Comparison of ENCODE assay signal across 8 cellular contexts in genomic region chr17:43367588-43368242, GRCh38. TPM values are rescaled to one million over a fixed set of nuclear protein-coding genes. Genes with fewer than 3 reads are reported as not detected.
DNase-seq lines count a peak whose midpoint lies in the region; ATAC-seq and TF ChIP-seq lines count a peak whose summit lies in the region.

No MANE protein-coding gene starts in this region.

- TF ChIP-seq POLR2A in right lobe of liver (IDR thresholded peaks at IDR 0.05): no peak

- H3K27me3 Mint-ChIP-seq in T-cell: no peaks in the 10 kb centered on the region

- no peaks in the 10 kb centered on the region for H3K27me3 ChIP-seq in right lobe of liver

- no peaks in the 10 kb centered on the region for H3K36me3 Mint-ChIP-seq in T-cell

- H3K27ac ChIP-seq in coronary artery: peak overlapping the region; percentile 99
- peak overlapping the region; percentile 99 to 100 (median 99) for H3K27ac ChIP-seq in right lobe of liver

- no peaks in the 10 kb centered on the region for H3K36me3 ChIP-seq in right lobe of liver

- intact Hi-C loops in right lobe of liver (cut with DNase I): no loop called here

- POLR2A ChIA-PET in T-cell (lab: Charles Lee): interaction anchor here (0.6 to 3.6 kb wide), 26 partner anchors 8 to 1502 kb away, joined by 3 to 80 read pairs (median 4); partner anchors contain the start of genes DHX8 (in 2 of the 2), TMEM106A (in 2 of the 2), ARL4D (in 1 of the 2) and KLHL11 (in 1 of the 2)

- no peaks in the 10 kb centered on the region for H3K9me3 ChIP-seq in right lobe of liver

- peaks cover 38 to 58% (median 52%) of the 10 kb centered on the region in 3 donors for H3K4me1 Mint-ChIP-seq in T-cell

- H3K4me3 Mint-ChIP-seq in T-cell: peak overlapping the region; percentile 78 to 97 (median 90)

- H3K4me1 ChIP-seq in right lobe of liver: peaks cover 0 to 10% (median 6%) of the 10 kb centered on the region in 4 donors

- H3K9me3 Mint-ChIP-seq in T-cell: no peaks in the 10 kb centered on the region

- H3K4me3 ChIP-seq in coronary artery: peak overlapping the region; percentile 75
- H3K4me3 ChIP-seq in right lobe of liver: peak overlapping the region in 2 of 3 donors; percentile 58 to 64

- peak overlapping the region; percentile 100 for H3K27ac Mint-ChIP-seq in T-cell

- DNase-seq in activated CD8-positive, alpha-beta memory T cell treated with anti-CD3 and anti-CD28 coated beads for 24 hours: peak; percentile 68
- no peak for DNase-seq in activated CD8-positive, alpha-beta memory T cell treated with anti-CD3 and anti-CD28 coated beads, Interleukin-2, amount 50 U/mL, for 4 hours
- peak; percentile 82 for DNase-seq in NCI-H1436 treated with DMSO at 0.1 percent for 48 hours (lab: John Stamatoyannopoulos, UW)
- peak in 2 of 34 experiments; percentile 6 to 36 for DNase-seq in T-cell
- no peak for DNase-seq in coronary artery (ENCODE audit: low spot score)
- DNase-seq in right lobe of liver: peak in 1 of 3 donors; percentile 14
- DNase-seq in stromal cell of bone marrow (ENCODE audit: low read depth): peak; percentile 75

- TF ChIP-seq CTCF in coronary artery (IDR thresholded peaks at IDR 0.05) (no peak), right lobe of liver (IDR thresholded peaks at IDR 0.05) (no peak)

- peak; percentile 38 for ATAC-seq in HG02642 (IDR thresholded peaks at IDR 0.05; ENCODE audit: poor library complexity, unreplicated experiment)
- peak; percentile 35 to 53 (median 44) for ATAC-seq in T-cell (replicated peaks in 1 of 4)
- ATAC-seq in right lobe of liver: peak; percentile 6 to 40 (median 29)

- WGBS in right lobe of liver (ENCODE audit: insufficient coverage, low coverage, low lambda C conversion rate, missing lambda C conversion rate): 25% methylated on average over 18 of the region's 18 CpGs

- CTCF ChIA-PET in T-cell (lab: Charles Lee): interaction anchor here in 1 of 2 donors (0.6 to 2.4 kb wide), 8 partner anchors 20 to 733 kb away, joined by 3 to 20 read pairs (median 5); partner anchors contain the start of genes ARL4D, DHX8 and TMEM106A

RNA-seq across cellular contexts. Expression of gene ARL4D, which starts 31.1 kb away (rescaled TPM):
- total RNA-seq in T-cell (1 to 10 TPM; 1.3 to 2.9 (median 2.4) TPM), right lobe of liver (10 to 100 TPM; 10.9 to 31.8 (median 13.2) TPM)

Comparison
In these comparisons a context has a peak if more than half of its experiments do, and no peak if none do; other contexts are left out.
1. DNase-seq: peak in activated CD8-positive, alpha-beta memory T cell treated with anti-CD3 and anti-CD28 coated beads for 24 hours (single experiment), NCI-H1436 treated with DMSO at 0.1 percent for 48 hours (single experiment) and stromal cell of bone marrow (single experiment); none in activated CD8-positive, alpha-beta memory T cell treated with anti-CD3 and anti-CD28 coated beads, Interleukin-2, amount 50 U/mL, for 4 hours (single experiment) and coronary artery (single experiment).
2. Peak in every context shown above with its lines, with median percentiles within 50 percentile points of each other: ATAC-seq.